Comparison of ENCODE assay signal across 8 cellular contexts in genomic region chr1:201114245-201115131, GRCh38. TPM values are rescaled to one million over a fixed set of nuclear protein-coding genes. Genes with fewer than 3 reads are reported as not detected.
DNase-seq lines count a peak whose midpoint lies in the region; ATAC-seq and TF ChIP-seq lines count a peak whose summit lies in the region.

No MANE protein-coding gene starts in this region.

- H3F3A ChIP-seq in OCI-LY1 (ENCODE audit: insufficient read depth, low read length): no peaks in the 10 kb centered on the region

- peaks cover 55% of the 10 kb centered on the region for H3K27me3 ChIP-seq in HUES64 (ENCODE audit: insufficient read depth, low read length)
- no peaks in the 10 kb centered on the region for H3K27me3 ChIP-seq in OCI-LY1 (ENCODE audit: insufficient read depth, low read length)

- 0 out of 2 replicates have a peak, but pooled peaks cover 3% of the 10 kb centered on the region for H3K4me1 ChIP-seq in HUES64 (ENCODE audit: insufficient read depth, low read length)
- H3K4me1 ChIP-seq in OCI-LY1 (ENCODE audit: insufficient read depth, low read length, severe bottlenecking): no peaks in the 10 kb centered on the region
- H3K4me1 ChIP-seq in mucosa of descending colon (ENCODE audit: low read depth): peaks cover 8% of the 10 kb centered on the region

- H3K79me2 ChIP-seq in OCI-LY1 (ENCODE audit: insufficient read depth, low read length): no peaks in the 10 kb centered on the region

- no peaks in the 10 kb centered on the region for H4K20me1 ChIP-seq in OCI-LY1 (ENCODE audit: insufficient read depth, low read length)

- intact Hi-C loops in mucosa of descending colon (cut with DNase I, micrococcal nuclease): loop anchor here in 1 of 2 donors (5.0 kb wide), 1 partner anchor 142 kb away; no protein-coding TSS in a partner anchor

- H3K4me3 ChIP-seq in HUES64 (ENCODE audit: low read length): peak overlapping the region; percentile 56
- H3K4me3 ChIP-seq in OCI-LY1 (ENCODE audit: low read depth, low read length, poor library complexity, severe bottlenecking): no peak overlapping the region
- H3K4me3 ChIP-seq in mucosa of descending colon: peak overlapping the region; percentile 9

- WGBS in HUES64: 1% methylated on average over 88 of the region's 88 CpGs

- H3K27ac ChIP-seq in HUES64 (ENCODE audit: low read depth, low read length): no peak overlapping the region
- H3K27ac ChIP-seq in OCI-LY1 (ENCODE audit: low read depth, low read length, poor library complexity, severe bottlenecking): no peak overlapping the region
- H3K27ac ChIP-seq in epithelial cell of prostate: no peak overlapping the region

- H3K9ac ChIP-seq in HUES64 (ENCODE audit: low read depth, low read length): peak overlapping the region; percentile 34; the same call in 1 of the 2 replicates
- no peak overlapping the region for H3K9ac ChIP-seq in OCI-LY1 (ENCODE audit: low read length)

- H3K36me3 ChIP-seq in HUES64 (ENCODE audit: insufficient read depth, low read length) (no peaks in the 10 kb centered on the region), OCI-LY1 (ENCODE audit: insufficient read depth, low read length) (no peaks in the 10 kb centered on the region), mucosa of descending colon (ENCODE audit: low read depth) (no peaks in the 10 kb centered on the region)

- no peak overlapping the region for H3K4me2 ChIP-seq in OCI-LY1 (ENCODE audit: low read length)

- H3K9me3 ChIP-seq in HUES64 (ENCODE audit: insufficient read depth, low read depth, low read length) (no peaks in the 10 kb centered on the region), OCI-LY1 (ENCODE audit: low read length) (no peaks in the 10 kb centered on the region), mucosa of descending colon (no peaks in the 10 kb centered on the region)

- DNase-seq in COLO668 (lab: John Stamatoyannopoulos, UW; ENCODE audit: unreplicated experiment) (peak; percentile 93), activated T-cell treated with anti-CD3 and anti-CD28 coated beads for 24 hours (ENCODE audit: low read depth) (peak; percentile 66), epithelial cell of prostate (ENCODE audit: low read depth, low spot score) (peak; percentile 68), mucosa of descending colon (peak; percentile 73 to 94 (median 90))
- peak; percentile 51 to 63 for DNase-seq in stimulated activated CD8-positive, alpha-beta memory T cell treated with anti-CD3 and anti-CD28 coated beads, Interleukin-2, amount 100 ng/mL, for 48 hours (ENCODE audit: low read depth in 2 of 2)

- TF ChIP-seq CTCF in OCI-LY1 (IDR thresholded peaks at IDR 0.05; ENCODE audit: low read length): peak; percentile 47
- TF ChIP-seq CTCF in mucosa of descending colon (IDR thresholded peaks at IDR 0.05): peak; percentile 66

- H3K9me2 ChIP-seq in OCI-LY1 (ENCODE audit: low read depth, low read length): no peaks in the 10 kb centered on the region

- ATAC-seq in GM21390 (IDR thresholded peaks at IDR 0.05; ENCODE audit: unreplicated experiment): peak; percentile 93
- peak; percentile 97 for ATAC-seq in mucosa of descending colon

- H2AFZ ChIP-seq in OCI-LY1 (ENCODE audit: low read length): no peak overlapping the region

RNA-seq across cellular contexts. Expression of gene CACNA1S, which starts 2.3 kb away (rescaled TPM):
- 0.10 TPM for polyA plus RNA-seq in HUES64 (2013, experiment 1 of 2)
- 0.13 TPM for polyA plus RNA-seq in HUES64 (2013, experiment 2 of 2)
- total RNA-seq in mucosa of descending colon: not detected

RNA-seq across cellular contexts. Expression of gene ASCL5, which starts 12.5 kb away (rescaled TPM):
- not detected for polyA plus RNA-seq in HUES64 (2013, experiment 1 of 2)
- polyA plus RNA-seq in HUES64 (2013, experiment 2 of 2): not detected
- not detected for total RNA-seq in mucosa of descending colon

RNA-seq across cellular contexts. Expression of gene TMEM9, which starts 39.8 kb away (rescaled TPM):
- 70.2 TPM for polyA plus RNA-seq in HUES64 (2013, experiment 1 of 2)
- polyA plus RNA-seq in HUES64 (2013, experiment 2 of 2): 71.6 TPM
- total RNA-seq in mucosa of descending colon: 10 to 100 TPM; 19.1 to 38.9 (median 24.1) TPM
